Comparison of ENCODE assay signal across 8 cellular contexts in the genomic region with DNA sequence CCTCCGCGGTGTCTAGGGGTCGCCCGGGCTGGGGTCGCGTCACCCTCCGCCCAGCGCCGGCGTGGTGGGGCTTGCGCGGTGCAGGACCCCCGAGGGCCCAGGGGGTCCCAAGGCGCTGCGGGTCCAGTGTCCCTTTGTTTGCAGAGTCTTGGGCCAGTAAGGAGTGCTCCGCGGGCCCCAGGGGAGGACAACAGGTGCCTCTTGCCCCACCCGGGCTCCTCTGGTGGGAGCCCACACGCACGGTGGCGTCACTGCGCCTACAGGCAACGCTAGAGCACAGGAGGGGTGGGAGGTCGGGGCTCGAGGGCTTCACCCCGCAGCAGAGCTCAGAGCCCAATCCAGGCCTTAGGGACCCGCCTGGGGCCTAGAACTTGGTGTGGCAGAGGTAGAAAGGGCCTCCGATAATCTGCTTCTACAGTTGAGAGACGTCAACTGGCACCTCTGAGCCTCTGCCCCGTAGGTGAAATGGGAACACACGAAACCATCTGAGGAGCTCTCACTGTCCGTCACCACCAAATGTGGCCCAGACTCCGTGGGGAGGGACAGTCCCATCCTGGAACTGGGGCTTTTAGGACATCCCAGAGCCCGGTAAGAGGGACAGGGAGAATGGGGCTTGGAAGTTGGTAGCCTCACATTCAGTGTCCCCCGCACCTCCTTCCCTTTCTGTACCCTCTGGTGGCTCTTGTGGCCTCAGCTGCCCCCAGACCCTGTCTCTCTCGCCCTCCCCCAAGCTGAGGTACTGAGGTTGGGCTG. TPM values are rescaled to one million over a fixed set of nuclear protein-coding genes. Genes with fewer than 3 reads are reported as not detected.
A peak's percentile ranks its signal among the peaks of the same experiment; 100 is the strongest.
DNase-seq lines count a peak whose midpoint lies in the region; ATAC-seq and TF ChIP-seq lines count a peak whose summit lies in the region.

No MANE protein-coding gene starts in this region.

- CTCF ChIA-PET in A673 (lab: Charles Lee) = no interaction called here
- CTCF ChIA-PET in activated naive CD4-positive, alpha-beta T cell treated with anti-CD3 and anti-CD28 coated beads, Interleukin-2, amount 10 ng/mL, durations not matched to agents 7 days and 5 days (lab: Charles Lee) = interaction anchor here (0.6 to 5.7 kb wide), 7 partner anchors 10 to 228 kb away, joined by 3 to 33 read pairs (median 3); no protein-coding TSS in a partner anchor

- peaks cover 54% of the 10 kb centered on the region for H3K4me1 Mint-ChIP-seq in activated naive CD4-positive, alpha-beta T cell treated with anti-CD3 and anti-CD28 coated beads, Interleukin-2, amount 10 ng/mL, durations not matched to agents 7 days and 5 days

- H3K4me1 ChIP-seq in A673 (ENCODE audit: insufficient read depth, low read length, poor library complexity, severe bottlenecking) (peaks cover 38% of the 10 kb centered on the region), KMS-11 (ENCODE audit: low read depth, poor library complexity, severe bottlenecking) (peaks cover 77% of the 10 kb centered on the region), iPS-15b (ENCODE audit: control insufficient read depth, insufficient read depth, low read length) (peaks cover 15% of the 10 kb centered on the region)

- H3K4me2 ChIP-seq in KMS-11 = peak overlapping the region; percentile 83

- H3K27ac ChIP-seq in A673 (ENCODE audit: low read depth, low read length, poor library complexity, severe bottlenecking) (no peak overlapping the region), KMS-11 (peak overlapping the region; percentile 98)

- peak overlapping the region; percentile 100 for H3K27ac Mint-ChIP-seq in activated naive CD4-positive, alpha-beta T cell treated with anti-CD3 and anti-CD28 coated beads, Interleukin-2, amount 10 ng/mL, durations not matched to agents 7 days and 5 days

- H3K4me3 Mint-ChIP-seq in activated naive CD4-positive, alpha-beta T cell treated with anti-CD3 and anti-CD28 coated beads, Interleukin-2, amount 10 ng/mL, durations not matched to agents 7 days and 5 days = peak overlapping the region; percentile 95

- DNase-seq in A673 (ENCODE audit: low spot score) (no peak), ureter (ENCODE audit: low spot score) (no peak), GF-D8 (lab: John Stamatoyannopoulos, UW) (no peak)
- peak; percentile 72 for DNase-seq in activated naive CD4-positive, alpha-beta T cell treated with anti-CD3 and anti-CD28 coated beads, Interleukin-2, amount 10 ng/mL, durations not matched to agents 7 days and 5 days
- DNase-seq in stimulated activated CD4-positive, alpha-beta T cell treated with anti-CD3 and anti-CD28 coated beads, Interleukin-4, amount 100 ng/mL, for 1 hour = peak; percentile 58

- no peak overlapping the region for H2AFZ ChIP-seq in KMS-11 (ENCODE audit: low read depth)

- POLR2A ChIA-PET in A673 (lab: Charles Lee; ENCODE audit: low non-redundant PET) = interaction anchor here (0.7 kb wide), 1 partner anchor 124 kb away, joined by 3 read pairs; no protein-coding TSS in a partner anchor

- H3K4me3 ChIP-seq in A673 (ENCODE audit: low read depth, low read length, poor library complexity, severe bottlenecking) (peak overlapping the region; percentile 72), KMS-11 (IDR thresholded peaks at IDR 0.05; ENCODE audit: insufficient read depth, low read depth, low read length) (no peak overlapping the region), iPS-15b (ENCODE audit: low read depth, low read length) (peak overlapping the region; percentile 66)

- intact Hi-C loops in A673 (cut with micrococcal nuclease; ENCODE audit: unreplicated experiment) = no loop called here

- no peak for ATAC-seq in GM19328 (IDR thresholded peaks at IDR 0.05; ENCODE audit: unreplicated experiment)

- H3K36me3 ChIP-seq in A673 (ENCODE audit: insufficient read depth, low read length, poor library complexity, severe bottlenecking) = no peaks in the 10 kb centered on the region
- H3K36me3 ChIP-seq in KMS-11 (ENCODE audit: insufficient read depth) = peaks cover 19% of the 10 kb centered on the region; the same call in 1 of the 2 replicates
- no peaks in the 10 kb centered on the region for H3K36me3 ChIP-seq in iPS-15b (ENCODE audit: control insufficient read depth, insufficient read depth, low read length)

- peaks cover 37% of the 10 kb centered on the region for H3K36me3 Mint-ChIP-seq in activated naive CD4-positive, alpha-beta T cell treated with anti-CD3 and anti-CD28 coated beads, Interleukin-2, amount 10 ng/mL, durations not matched to agents 7 days and 5 days

- H3K9ac ChIP-seq in KMS-11 (peak overlapping the region; percentile 95), iPS-15b (ENCODE audit: low read depth, low read length) (no peak overlapping the region)

- H4K20me1 ChIP-seq in KMS-11 (ENCODE audit: insufficient read depth) = peaks cover 44% of the 10 kb centered on the region

- H3K9me3 ChIP-seq in A673 (ENCODE audit: low read depth, low read length, poor library complexity, severe bottlenecking) (no peaks in the 10 kb centered on the region), iPS-15b (ENCODE audit: control insufficient read depth, insufficient read depth, low read length) (no peaks in the 10 kb centered on the region)

- H3K27me3 Mint-ChIP-seq in activated naive CD4-positive, alpha-beta T cell treated with anti-CD3 and anti-CD28 coated beads, Interleukin-2, amount 10 ng/mL, durations not matched to agents 7 days and 5 days = peaks cover 25% of the 10 kb centered on the region

- H3K9me3 Mint-ChIP-seq in activated naive CD4-positive, alpha-beta T cell treated with anti-CD3 and anti-CD28 coated beads, Interleukin-2, amount 10 ng/mL, durations not matched to agents 7 days and 5 days = no peaks in the 10 kb centered on the region

- TF ChIP-seq CTCF in A673 (conservative IDR thresholded peaks at IDR 0.05; ENCODE audit: low read depth, low read length) (no peak), KMS-11 (conservative IDR thresholded peaks at IDR 0.05; ENCODE audit: low read depth, low read length) (no peak)

- peaks cover 59% of the 10 kb centered on the region for H3K79me2 ChIP-seq in KMS-11 (ENCODE audit: insufficient read depth, low read depth)

- BruUV-seq in A673 (replicated peaks; lab: Mats Ljungman, UMichigan) = no TSS peak

- H3K27me3 ChIP-seq in A673 (replicated peaks; ENCODE audit: insufficient read depth, low read depth, low read length, poor library complexity) = no peaks in the 10 kb centered on the region
- H3K27me3 ChIP-seq in KMS-11 (ENCODE audit: insufficient read depth, low read depth) = no peaks in the 10 kb centered on the region
- H3K27me3 ChIP-seq in iPS-15b (ENCODE audit: control insufficient read depth, insufficient read depth, low read length) = peaks cover 37% of the 10 kb centered on the region

RNA-seq across cellular contexts. Expression of a gene that starts 1.4 kb away (rescaled TPM):
- total RNA-seq in A673 (2021) (5.7 and 7.3 TPM in 2 replicates), ureter (36.6 TPM)

RNA-seq across cellular contexts. Expression of a gene that starts 32.8 kb away (rescaled TPM):
- total RNA-seq in A673 (2021) = not detected in 2 replicates
- total RNA-seq in ureter = 0.70 TPM

Comparison
In these comparisons a context has a peak if more than half of its experiments do, and no peak if none do; other contexts are left out.
1. DNase-seq: peak in activated naive CD4-positive, alpha-beta T cell treated with anti-CD3 and anti-CD28 coated beads, Interleukin-2, amount 10 ng/mL, durations not matched to agents 7 days and 5 days (single experiment) and stimulated activated CD4-positive, alpha-beta T cell treated with anti-CD3 and anti-CD28 coated beads, Interleukin-4, amount 100 ng/mL, for 1 hour (single experiment); none in A673 (single experiment), ureter (single experiment) and GF-D8 (single experiment).